8 cellular contexts compared by ENCODE assay signal in genomic region chr19:47600246-47601179, GRCh38. TPM values are rescaled to one million over a fixed set of nuclear protein-coding genes. Genes with fewer than 3 reads are reported as not detected.
DNase-seq lines count a peak whose midpoint lies in the region; ATAC-seq lines count a peak whose summit lies in the region.

No MANE protein-coding gene starts in this region.

- no peaks in the 10 kb centered on the region for H3K36me3 ChIP-seq in BLaER1 treated with 17β-estradiol and CSF1 and Interleukin-3, amounts not matched to agents 10 nM and 100 nM

- no peaks in the 10 kb centered on the region for H3K36me3 Mint-ChIP-seq in activated CD4-positive, alpha-beta T cell treated with anti-CD3 and anti-CD28 coated beads, Interleukin-2, amount 10 ng/mL, durations not matched to agents 24 days and 14 days (ENCODE audit: low read depth)

- intact Hi-C loops in activated CD4-positive, alpha-beta T cell treated with anti-CD3 and anti-CD28 coated beads, Interleukin-2, amount 10 ng/mL, durations not matched to agents 24 days and 14 days (cut with micrococcal nuclease), result loop anchor here (1.0 to 10.0 kb wide), 5 partner anchors 8 to 326 kb away; partner anchors contain the start of genes INAFM1, KPTN and NAPA

- no peaks in the 10 kb centered on the region for H4K20me1 ChIP-seq in BLaER1 treated with 17β-estradiol and CSF1 and Interleukin-3, amounts not matched to agents 10 nM and 100 nM

- H3K4me3 ChIP-seq in BLaER1 treated with 17β-estradiol and CSF1 and Interleukin-3, amounts not matched to agents 10 nM and 100 nM, result peak overlapping the region; percentile 59 to 75 (median 66)

- peaks cover 0 to 10% (median 0%) of the 10 kb centered on the region in 11 experiments; a peak in 3 of 22 replicates for H3K27me3 ChIP-seq in BLaER1 treated with 17β-estradiol and CSF1 and Interleukin-3, amounts not matched to agents 10 nM and 100 nM

- H3K9ac ChIP-seq in BLaER1 treated with 17β-estradiol and CSF1 and Interleukin-3, amounts not matched to agents 10 nM and 100 nM, result peak overlapping the region; percentile 77 to 89 (median 81)

- DNase-seq in NCI-H526 (lab: John Stamatoyannopoulos, UW) (peak; percentile 98 to 99), cortex of kidney (lab: John Stamatoyannopoulos, UW) (peak; percentile 62), left kidney (ENCODE audit: low read depth, low spot score) (peak; percentile 100)
- peak; percentile 99 for DNase-seq in activated CD4-positive, alpha-beta T cell treated with anti-CD3 and anti-CD28 coated beads, Interleukin-2, amount 10 ng/mL, durations not matched to agents 24 days and 14 days
- peak; percentile 100 for DNase-seq in stimulated activated CD4-positive, alpha-beta T cell treated with anti-CD3 and anti-CD28 coated beads, Interleukin-1b, Interleukin-23, amount 100 ng/mL, for 48 hours

- no peaks in the 10 kb centered on the region for H3K9me3 ChIP-seq in BLaER1 treated with 17β-estradiol and CSF1 and Interleukin-3, amounts not matched to agents 10 nM and 100 nM (replicated peaks in 1 of 11)

- H3K4me2 ChIP-seq in BLaER1 treated with 17β-estradiol and CSF1 and Interleukin-3, amounts not matched to agents 10 nM and 100 nM, result peak overlapping the region; percentile 71 to 93 (median 85)

- peak overlapping the region; percentile 88 for H3K27ac Mint-ChIP-seq in activated CD4-positive, alpha-beta T cell treated with anti-CD3 and anti-CD28 coated beads, Interleukin-2, amount 10 ng/mL, durations not matched to agents 24 days and 14 days

- peaks cover 29% of the 10 kb centered on the region for H3K4me1 Mint-ChIP-seq in activated CD4-positive, alpha-beta T cell treated with anti-CD3 and anti-CD28 coated beads, Interleukin-2, amount 10 ng/mL, durations not matched to agents 24 days and 14 days

- no peaks in the 10 kb centered on the region for H3K9me3 Mint-ChIP-seq in activated CD4-positive, alpha-beta T cell treated with anti-CD3 and anti-CD28 coated beads, Interleukin-2, amount 10 ng/mL, durations not matched to agents 24 days and 14 days

- H3K27me3 Mint-ChIP-seq in activated CD4-positive, alpha-beta T cell treated with anti-CD3 and anti-CD28 coated beads, Interleukin-2, amount 10 ng/mL, durations not matched to agents 24 days and 14 days, result peaks cover 3% of the 10 kb centered on the region

- peak overlapping the region; percentile 91 for H3K4me3 Mint-ChIP-seq in activated CD4-positive, alpha-beta T cell treated with anti-CD3 and anti-CD28 coated beads, Interleukin-2, amount 10 ng/mL, durations not matched to agents 24 days and 14 days

- H3K4me1 ChIP-seq in BLaER1 treated with 17β-estradiol and CSF1 and Interleukin-3, amounts not matched to agents 10 nM and 100 nM, result peaks cover 12 to 62% (median 34%) of the 10 kb centered on the region in 10 experiments

- ATAC-seq in GM19328 (IDR thresholded peaks at IDR 0.05; ENCODE audit: unreplicated experiment), result peak; percentile 96
- peak; percentile 79 for ATAC-seq in HG03469 (IDR thresholded peaks at IDR 0.05; ENCODE audit: unreplicated experiment)

- peak overlapping the region; percentile 54 to 88 (median 79); a peak in 21 of 22 replicates for H3K27ac ChIP-seq in BLaER1 treated with 17β-estradiol and CSF1 and Interleukin-3, amounts not matched to agents 10 nM and 100 nM

RNA-seq across cellular contexts. Expression of gene BICRA, which starts 8.4 kb away (rescaled TPM):
- total RNA-seq in activated CD4-positive, alpha-beta T cell treated with anti-CD3 and anti-CD28 coated beads, Interleukin-2, amount 10 ng/mL, durations not matched to agents 24 days and 14 days, result 10.5 and 11.9 TPM in 2 replicates

RNA-seq across cellular contexts. Expression of gene ZNF541, which starts 27.6 kb away (rescaled TPM):
- not detected in 2 replicates for total RNA-seq in activated CD4-positive, alpha-beta T cell treated with anti-CD3 and anti-CD28 coated beads, Interleukin-2, amount 10 ng/mL, durations not matched to agents 24 days and 14 days

Comparison
In these comparisons a context has a peak if more than half of its experiments do, and no peak if none do; other contexts are left out.
1. Peak in every context shown above with its lines: DNase-seq, ATAC-seq, H3K4me3 ChIP-seq and H3K27ac ChIP-seq.